In the genomic region with DNA sequence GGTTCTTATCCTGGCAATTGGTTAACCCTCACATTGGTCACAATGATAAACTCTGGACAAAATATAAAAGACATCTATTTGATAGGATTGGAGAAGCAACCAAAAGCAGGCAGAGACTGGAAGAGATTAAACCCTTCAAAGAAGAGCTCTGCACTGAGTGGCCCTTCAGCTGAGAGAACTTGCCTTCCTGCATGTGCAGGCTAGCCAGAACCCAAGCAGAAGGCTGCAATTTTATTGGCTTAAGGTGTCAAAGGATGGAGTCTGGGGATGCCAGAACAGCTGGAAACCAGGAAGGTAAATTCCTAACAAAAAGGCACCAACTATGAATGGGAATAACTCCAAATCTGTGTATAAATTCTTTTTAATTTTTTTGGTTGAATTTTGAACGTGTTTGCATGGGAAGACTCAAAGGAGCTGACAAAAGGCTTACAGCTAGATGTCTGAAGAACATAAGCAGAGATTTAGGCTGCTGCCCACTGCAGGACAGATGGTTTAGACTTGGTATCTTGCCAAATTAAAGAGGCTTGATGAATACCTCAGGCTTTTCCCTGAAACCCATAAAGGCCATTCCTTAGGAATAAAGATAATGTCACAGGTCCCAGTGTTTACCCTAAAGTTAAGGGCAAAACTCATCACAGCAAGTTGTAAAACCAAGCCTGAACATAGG, we compare ENCODE assay signal across 1 cellular context.
TF ChIP-seq lines count a peak whose summit lies in the region.

No MANE protein-coding gene starts in this region.

TF ChIP-seq in WTC11, 78 proteins besides CTCF, POLR2A, EP300 and RAD21 (continued from another document):
- TF ChIP-seq, protein P1, sequence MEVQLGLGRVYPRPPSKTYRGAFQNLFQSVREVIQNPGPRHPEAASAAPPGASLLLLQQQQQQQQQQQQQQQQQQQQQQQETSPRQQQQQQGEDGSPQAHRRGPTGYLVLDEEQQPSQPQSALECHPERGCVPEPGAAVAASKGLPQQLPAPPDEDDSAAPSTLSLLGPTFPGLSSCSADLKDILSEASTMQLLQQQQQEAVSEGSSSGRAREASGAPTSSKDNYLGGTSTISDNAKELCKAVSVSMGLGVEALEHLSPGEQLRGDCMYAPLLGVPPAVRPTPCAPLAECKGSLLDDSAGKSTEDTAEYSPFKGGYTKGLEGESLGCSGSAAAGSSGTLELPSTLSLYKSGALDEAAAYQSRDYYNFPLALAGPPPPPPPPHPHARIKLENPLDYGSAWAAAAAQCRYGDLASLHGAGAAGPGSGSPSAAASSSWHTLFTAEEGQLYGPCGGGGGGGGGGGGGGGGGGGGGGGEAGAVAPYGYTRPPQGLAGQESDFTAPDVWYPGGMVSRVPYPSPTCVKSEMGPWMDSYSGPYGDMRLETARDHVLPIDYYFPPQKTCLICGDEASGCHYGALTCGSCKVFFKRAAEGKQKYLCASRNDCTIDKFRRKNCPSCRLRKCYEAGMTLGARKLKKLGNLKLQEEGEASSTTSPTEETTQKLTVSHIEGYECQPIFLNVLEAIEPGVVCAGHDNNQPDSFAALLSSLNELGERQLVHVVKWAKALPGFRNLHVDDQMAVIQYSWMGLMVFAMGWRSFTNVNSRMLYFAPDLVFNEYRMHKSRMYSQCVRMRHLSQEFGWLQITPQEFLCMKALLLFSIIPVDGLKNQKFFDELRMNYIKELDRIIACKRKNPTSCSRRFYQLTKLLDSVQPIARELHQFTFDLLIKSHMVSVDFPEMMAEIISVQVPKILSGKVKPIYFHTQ (CRISPR knock-in tag; IDR thresholded peaks at IDR 0.05): no peak
